ENCODE assay signal across 14 cellular contexts in genomic region chr7:28070311-28071055, GRCh38.
DNase-seq lines count a peak whose midpoint lies in the region; ATAC-seq and TF ChIP-seq lines count a peak whose summit lies in the region.
"Had no signal": no experiment of that assay in that cellular context is flagged by ENCODE, and none has a peak within 500 bp of the region (broad histone marks: within the 10 kb centered on the region; RNA-seq: fewer than 3 reads in every experiment).

No MANE protein-coding gene starts in this region.

- POLR2A ChIA-PET in activated CD4-positive, alpha-beta T cell treated with anti-CD3 and anti-CD28 coated beads for 36 hours (lab: Charles Lee): no interaction called here

- 8 to 17% (median 11%) methylated on average over 9 of the region's 9 CpGs for WGBS in ovary, 3 donors

- intact Hi-C loops in Right ventricle myocardium superior (cut with DNase I): loop anchor here (10.0 kb wide), 1 partner anchor 876 kb away; no protein-coding TSS in a partner anchor
- intact Hi-C loops in ovary (cut with DNase I): no loop called here
- intact Hi-C loops in posterior cingulate gyrus (cut with DNase I): no loop called here
- intact Hi-C loops in activated CD4-positive, alpha-beta T cell treated with anti-CD3 and anti-CD28 coated beads for 36 hours (cut with DNase I, micrococcal nuclease): no loop called here

- H3K27ac Mint-ChIP-seq in activated CD4-positive, alpha-beta T cell treated with anti-CD3 and anti-CD28 coated beads for 36 hours: no peak overlapping the region
- H3K27ac Mint-ChIP-seq: activated CD4-positive, alpha-beta memory T cell treated with anti-CD3 and anti-CD28 coated beads, Interleukin-2, amount 10 ng/mL, durations not matched to agents 7 days and 5 days had no signal

- no peak for DNase-seq in Right ventricle myocardium superior
- DNase-seq in right atrium auricular region (ENCODE audit: low spot score): no peak
- peak; percentile 58 for DNase-seq in fibroblast of villous mesenchyme (ENCODE audit: low read depth)
- peak in 1 of 5 donors; percentile 36 for DNase-seq in ovary
- no peak for DNase-seq in posterior cingulate gyrus
- DNase-seq in activated CD4-positive, alpha-beta T cell treated with anti-CD3 and anti-CD28 coated beads for 4 hours: no peak
- DNase-seq in activated CD4-positive, alpha-beta T cell treated with anti-CD3 and anti-CD28 coated beads for 36 hours: no peak
- DNase-seq: activated CD4-positive, alpha-beta memory T cell treated with anti-CD3 and anti-CD28 coated beads, Interleukin-2, amount 10 ng/mL, durations not matched to agents 7 days and 5 days; effector CD8-positive, alpha-beta T cell; mucosa of descending colon; NK-92 treated with Interleukin-12 subunit alpha and Interleukin-12 subunit beta, amount 100 ng/mL, for 24 hours; stimulated activated naive CD4-positive, alpha-beta T cell had no signal

- TF ChIP-seq EP300 in ovary (IDR thresholded peaks at IDR 0.05): no peak

- H3K36me3 Mint-ChIP-seq in activated CD4-positive, alpha-beta T cell treated with anti-CD3 and anti-CD28 coated beads for 36 hours (ENCODE audit: low read depth): no peaks in the 10 kb centered on the region

- H3K9me3 ChIP-seq in right atrium auricular region (no peaks in the 10 kb centered on the region), ovary (no peaks in the 10 kb centered on the region)
- H3K9me3 ChIP-seq: mucosa of descending colon had no signal

- no peaks in the 10 kb centered on the region for H3K4me1 Mint-ChIP-seq in activated CD4-positive, alpha-beta T cell treated with anti-CD3 and anti-CD28 coated beads for 36 hours
- H3K4me1 Mint-ChIP-seq: activated CD4-positive, alpha-beta memory T cell treated with anti-CD3 and anti-CD28 coated beads, Interleukin-2, amount 10 ng/mL, durations not matched to agents 7 days and 5 days had no signal

- H3K36me3 ChIP-seq in right atrium auricular region (no peaks in the 10 kb centered on the region), ovary (no peaks in the 10 kb centered on the region)

- no peak overlapping the region for H3K4me3 Mint-ChIP-seq in activated CD4-positive, alpha-beta T cell treated with anti-CD3 and anti-CD28 coated beads for 36 hours
- H3K4me3 Mint-ChIP-seq: activated CD4-positive, alpha-beta memory T cell treated with anti-CD3 and anti-CD28 coated beads, Interleukin-2, amount 10 ng/mL, durations not matched to agents 7 days and 5 days had no signal

- TF ChIP-seq CTCF in right atrium auricular region (IDR thresholded peaks at IDR 0.05): no peak
- no peak for TF ChIP-seq CTCF in fibroblast of villous mesenchyme (IDR thresholded peaks at IDR 0.05; ENCODE audit: insufficient read depth, low read depth, low read length)
- TF ChIP-seq CTCF in ovary (IDR thresholded peaks at IDR 0.05): no peak

- peaks cover 0 to 20% of the 10 kb centered on the region in 2 donors for H3K4me1 ChIP-seq in right atrium auricular region
- peaks cover 16% of the 10 kb centered on the region for H3K4me1 ChIP-seq in ovary (ENCODE audit: insufficient read depth)

- H3K9me3 Mint-ChIP-seq in activated CD4-positive, alpha-beta T cell treated with anti-CD3 and anti-CD28 coated beads for 36 hours (ENCODE audit: low read depth): no peaks in the 10 kb centered on the region
- H3K9me3 Mint-ChIP-seq: activated CD4-positive, alpha-beta memory T cell treated with anti-CD3 and anti-CD28 coated beads, Interleukin-2, amount 10 ng/mL, durations not matched to agents 7 days and 5 days had no signal

- H3K4me3 ChIP-seq in right atrium auricular region: no peak overlapping the region
- no peak overlapping the region for H3K4me3 ChIP-seq in fibroblast of villous mesenchyme (ENCODE audit: low read depth, low read length)
- no peak overlapping the region for H3K4me3 ChIP-seq in ovary
- H3K4me3 ChIP-seq: mucosa of descending colon had no signal

- H3K27me3 ChIP-seq in right atrium auricular region (no peaks in the 10 kb centered on the region), ovary (no peaks in the 10 kb centered on the region)

- H3K27ac ChIP-seq in right atrium auricular region (no peak overlapping the region), ovary (peak overlapping the region; percentile 45 to 69)

- TF ChIP-seq POLR2A in ovary (IDR thresholded peaks at IDR 0.05): no peak

- H3K27me3 Mint-ChIP-seq in activated CD4-positive, alpha-beta T cell treated with anti-CD3 and anti-CD28 coated beads for 36 hours: no peaks in the 10 kb centered on the region
- H3K27me3 Mint-ChIP-seq: activated CD4-positive, alpha-beta memory T cell treated with anti-CD3 and anti-CD28 coated beads, Interleukin-2, amount 10 ng/mL, durations not matched to agents 7 days and 5 days had no signal

- ATAC-seq in Right ventricle myocardium superior (ENCODE audit: poor library complexity): peak; percentile 46
- no peak for ATAC-seq in GM21381 (IDR thresholded peaks at IDR 0.05; ENCODE audit: unreplicated experiment)
- ATAC-seq in activated CD4-positive, alpha-beta T cell treated with anti-CD3 and anti-CD28 coated beads for 36 hours: no peak
- ATAC-seq: HCT116, mucosa of descending colon had no signal

- CTCF ChIA-PET in activated CD4-positive, alpha-beta T cell treated with anti-CD3 and anti-CD28 coated beads for 36 hours (lab: Charles Lee): interaction anchor here (0.8 to 2.7 kb wide), 7 partner anchors 8 to 875 kb away, joined by 3 to 23 read pairs (median 4); no protein-coding TSS in a partner anchor

Comparison
In these comparisons a context has a peak if more than half of its experiments do, and no peak if none do; other contexts are left out.
1. H3K27ac ChIP-seq: peak in ovary (2 of 2); none in right atrium auricular region (0 of 2).